In genomic region chr5:52655163-52655562, GRCh38 we compare ENCODE assay signal across 29 cellular contexts.
DNase-seq lines count a peak whose midpoint lies in the region; ATAC-seq and TF ChIP-seq lines count a peak whose summit lies in the region.
"Had no signal": no experiment of that assay in that cellular context is flagged by ENCODE, and none has a peak within 500 bp of the region (broad histone marks: within the 10 kb centered on the region; RNA-seq: fewer than 3 reads in every experiment).

No MANE protein-coding gene starts in this region.

- H3K9ac ChIP-seq in SK-N-SH: no peak overlapping the region
- H3K9ac ChIP-seq: BLaER1; BLaER1 treated with 17β-estradiol and CSF1 and Interleukin-3, amounts not matched to agents 10 nM and 100 nM had no signal

- H3F3A ChIP-seq in SK-N-SH (replicated peaks; ENCODE audit: insufficient read depth): peaks cover 7% of the 10 kb centered on the region

- POLR2A ChIA-PET in SK-N-SH (lab: Yijun Ruan, JAX): no interaction called here

- H3K4me2 ChIP-seq in SK-N-SH: no peak overlapping the region
- H3K4me2 ChIP-seq: A549; BLaER1; BLaER1 treated with 17β-estradiol and CSF1 and Interleukin-3, amounts not matched to agents 10 nM and 100 nM had no signal

- no peaks in the 10 kb centered on the region for H3K9me2 ChIP-seq in SK-N-SH

- H3K4me1 ChIP-seq in SK-N-SH (ENCODE audit: control insufficient read depth in 1 of 2, insufficient read depth in 2 of 2, low read depth in 1 of 2, low read length in 1 of 2): peaks cover 7 to 15% of the 10 kb centered on the region in 2 experiments; a peak in 3 of 4 replicates
- H3K4me1 ChIP-seq: A549; BLaER1; BLaER1 treated with 17β-estradiol and CSF1 and Interleukin-3, amounts not matched to agents 10 nM and 100 nM; Caco-2 had no signal

- peak overlapping the region in 1 of 2 experiments; percentile 97; a peak in 2 of 4 replicates for H3K27ac ChIP-seq in SK-N-SH (ENCODE audit: low read depth in 2 of 2, low read length in 1 of 2)
- H3K27ac ChIP-seq: 22Rv1; A549; BLaER1; BLaER1 treated with 17β-estradiol and CSF1 and Interleukin-3, amounts not matched to agents 10 nM and 100 nM; C4-2B had no signal

- no peaks in the 10 kb centered on the region for H3K27me3 ChIP-seq in SK-N-SH (ENCODE audit: insufficient read depth)
- H3K27me3 ChIP-seq: BE2C; BLaER1; BLaER1 treated with 17β-estradiol and CSF1 and Interleukin-3, amounts not matched to agents 10 nM and 100 nM had no signal

- no peak overlapping the region for H2AFZ ChIP-seq in SK-N-SH (ENCODE audit: low read depth)

- no peak for ATAC-seq in SK-N-SH treated with all-trans-retinoic acid at 6 μM for 48 hours
- ATAC-seq in GM19455 (IDR thresholded peaks at IDR 0.05; ENCODE audit: unreplicated experiment): no peak
- ATAC-seq: A549; CD8-positive, alpha-beta T cell had no signal

- no peak for DNase-seq in SK-N-SH
- peak; percentile 18 for DNase-seq in amniotic epithelial cell (ENCODE audit: low read depth)
- DNase-seq: 8988T; ACHN; AML-193; BE2C; C1 segment of cervical spinal cord; Caco-2; Calu3; CD4-positive, alpha-beta memory T cell; CD4-positive, alpha-beta T cell; CD4-positive, CD25-positive, alpha-beta regulatory T cell; CD8-positive, alpha-beta memory T cell; CD8-positive, alpha-beta T cell; COR-L47; DMS 273 treated with DMSO at 0.1 percent for 48 hours; DMS153; DMS53; DMS79; DMS79 treated with DMSO at 0.1 percent for 48 hours; DND-41; EL had no signal

- H3K4me3 ChIP-seq in SK-N-SH (ENCODE audit: low read depth in 2 of 2, low read length in 1 of 2): no peak overlapping the region
- H3K4me3 ChIP-seq: A549; BLaER1; BLaER1 treated with 17β-estradiol and CSF1 and Interleukin-3, amounts not matched to agents 10 nM and 100 nM had no signal

- no peaks in the 10 kb centered on the region for H3K9me3 ChIP-seq in SK-N-SH
- H3K9me3 ChIP-seq: A549; BE2C; BLaER1; BLaER1 treated with 17β-estradiol and CSF1 and Interleukin-3, amounts not matched to agents 10 nM and 100 nM; Caco-2 had no signal

- TF ChIP-seq EP300 in SK-N-SH (IDR thresholded peaks at IDR 0.05; ENCODE audit: borderline replicate concordance in 1 of 2, low read depth in 1 of 2, low read length in 1 of 2): no peak

- H3K36me3 ChIP-seq in SK-N-SH (replicated peaks in 1 of 2; ENCODE audit: control insufficient read depth in 1 of 2, insufficient read depth in 2 of 2, low read length in 1 of 2): no peaks in the 10 kb centered on the region
- H3K36me3 ChIP-seq: BE2C; BLaER1; BLaER1 treated with 17β-estradiol and CSF1 and Interleukin-3, amounts not matched to agents 10 nM and 100 nM had no signal

- no peaks in the 10 kb centered on the region; the same call in 1 of the 2 replicates for H3K79me2 ChIP-seq in SK-N-SH (ENCODE audit: insufficient read depth)

- no peaks in the 10 kb centered on the region for H4K20me1 ChIP-seq in SK-N-SH (ENCODE audit: insufficient read depth)
- H4K20me1 ChIP-seq: BLaER1; BLaER1 treated with 17β-estradiol and CSF1 and Interleukin-3, amounts not matched to agents 10 nM and 100 nM had no signal

- 10% methylated on average over 1 of the region's 1 CpG for WGBS in SK-N-SH (ENCODE audit: low lambda C conversion rate)

- TF ChIP-seq RAD21 in SK-N-SH (IDR thresholded peaks at IDR 0.05; ENCODE audit: low read length): no peak

- TF ChIP-seq CTCF in SK-N-SH (IDR thresholded peaks at IDR 0.05): no peak

- CTCF ChIA-PET in SK-N-SH (lab: Yijun Ruan, JAX): interaction anchor here (1.0 to 1.5 kb wide), 3 partner anchors 9 to 1697 kb away, joined by 3 to 6 read pairs (median 4); no protein-coding TSS in a partner anchor

TF ChIP-seq in SK-N-SH treated with all-trans-retinoic acid at 6 μM for 48 hours, 23 proteins besides CTCF, POLR2A, EP300 and RAD21 (continues in another document):
- peak; percentile 66; the same call in 1 of the 2 replicates for TF ChIP-seq ZFP3 (CRISPR knock-in tag; IDR thresholded peaks at IDR 0.05)
- TF ChIP-seq ZNF565 (CRISPR knock-in tag; conservative IDR thresholded peaks at IDR 0.05; ENCODE audit: low read depth): no peak
- TF ChIP-seq ZNF8 (CRISPR knock-in tag; IDR thresholded peaks at IDR 0.05): no peak
- TF ChIP-seq CREB5 (CRISPR knock-in tag; IDR thresholded peaks at IDR 0.05; ENCODE audit: low read depth): peak; percentile 67; the same call in 1 of the 2 replicates
- TF ChIP-seq ISL1 (CRISPR knock-in tag; IDR thresholded peaks at IDR 0.05): peak; percentile 98
- TF ChIP-seq PATZ1 (CRISPR knock-in tag; IDR thresholded peaks at IDR 0.05; ENCODE audit: borderline replicate concordance): no peak
- no peak for TF ChIP-seq CSDC2 (CRISPR knock-in tag; IDR thresholded peaks at IDR 0.05)
- no peak for TF ChIP-seq TOX (CRISPR knock-in tag; IDR thresholded peaks at IDR 0.05; ENCODE audit: borderline replicate concordance)
- no peak for TF ChIP-seq ARNTL (CRISPR knock-in tag; IDR thresholded peaks at IDR 0.05; ENCODE audit: borderline replicate concordance, low read depth)
- TF ChIP-seq PPARA (CRISPR knock-in tag; IDR thresholded peaks at IDR 0.05; ENCODE audit: borderline replicate concordance): no peak
- no peak for TF ChIP-seq BACH2 (CRISPR knock-in tag; IDR thresholded peaks at IDR 0.05; ENCODE audit: borderline replicate concordance)

TF ChIP-seq in SK-N-SH, 30 proteins besides CTCF, POLR2A, EP300 and RAD21 (continues in another document):
- TF ChIP-seq TAF1 (IDR thresholded peaks at IDR 0.05; ENCODE audit: borderline replicate concordance, low read depth, low read length): no peak
- TF ChIP-seq GABPA (IDR thresholded peaks at IDR 0.05; ENCODE audit: low read depth): no peak
- TF ChIP-seq SMC3 (IDR thresholded peaks at IDR 0.05; ENCODE audit: low read depth, low read length): no peak
- TF ChIP-seq ELF1 (IDR thresholded peaks at IDR 0.05): no peak
- TF ChIP-seq PBX3 (IDR thresholded peaks at IDR 0.05): no peak
- no peak for TF ChIP-seq MAX (IDR thresholded peaks at IDR 0.05; ENCODE audit: low read depth)
- no peak for TF ChIP-seq FOSL2 (IDR thresholded peaks at IDR 0.05; ENCODE audit: borderline replicate concordance, low read depth)
- TF ChIP-seq JUND (IDR thresholded peaks at IDR 0.05): no peak
- TF ChIP-seq RCOR1 (IDR thresholded peaks at IDR 0.05; ENCODE audit: low read length): no peak
- TF ChIP-seq EZH2phosphoT487 (IDR thresholded peaks at IDR 0.05; ENCODE audit: borderline replicate concordance, low read depth): no peak
- no peak for TF ChIP-seq REST (IDR thresholded peaks at IDR 0.05; ENCODE audit: low read depth, low read length)
- TF ChIP-seq RXRA (IDR thresholded peaks at IDR 0.05; ENCODE audit: borderline replicate concordance, low read depth): no peak
- no peak for TF ChIP-seq IRF3 (IDR thresholded peaks at IDR 0.05; ENCODE audit: low read depth, low read length)
- no peak for TF ChIP-seq RFX5 (IDR thresholded peaks at IDR 0.05; ENCODE audit: low read length)
- no peak for TF ChIP-seq FOXJ3 (CRISPR knock-in tag; IDR thresholded peaks at IDR 0.05)
- TF ChIP-seq GATA2 (CRISPR knock-in tag; IDR thresholded peaks at IDR 0.05): no peak
- TF ChIP-seq POLR2AphosphoS5 (IDR thresholded peaks at IDR 0.05; ENCODE audit: low read depth, low read length): no peak
